9 cellular contexts compared by ENCODE assay signal in genomic region chr17:41678907-41679739, GRCh38. TPM values are rescaled to one million over a fixed set of nuclear protein-coding genes. Genes with fewer than 3 reads are reported as not detected.
DNase-seq lines count a peak whose midpoint lies in the region; ATAC-seq, FAIRE-seq and TF ChIP-seq lines count a peak whose summit lies in the region.
"Had no signal": no experiment of that assay in that cellular context is flagged by ENCODE, and none has a peak within 500 bp of the region (broad histone marks: within the 10 kb centered on the region; RNA-seq: fewer than 3 reads in every experiment).

No MANE protein-coding gene starts in this region.

- no peaks in the 10 kb centered on the region for H3K9me3 ChIP-seq in DOHH2 (ENCODE audit: control insufficient read depth, insufficient read depth, low read length)

- FAIRE-seq in frontal cortex (lab: Jason Lieb, UNC): no peak

- TF ChIP-seq CTCF in DOHH2 (IDR thresholded peaks at IDR 0.05; ENCODE audit: low read depth, low read length, poor library complexity, severe bottlenecking): no peak

- intact Hi-C loops in Right ventricle myocardium superior (cut with DNase I): no loop called here

- peak overlapping the region; percentile 85 for H3K4me3 Mint-ChIP-seq in activated T-helper 17 cell treated with anti-CD3 and anti-CD28 coated beads, Interleukin-2, amount 50 U/mL, for 72 hours

- no peaks in the 10 kb centered on the region for H4K20me1 ChIP-seq in DOHH2 (ENCODE audit: control insufficient read depth, insufficient read depth, low read depth, low read length)

- H3K27ac Mint-ChIP-seq in activated T-helper 17 cell treated with anti-CD3 and anti-CD28 coated beads, Interleukin-2, amount 50 U/mL, for 72 hours: peak overlapping the region; percentile 91

- no peak overlapping the region for H3K27ac ChIP-seq in DOHH2 (ENCODE audit: low read depth, low read length)

- H3K9me3 Mint-ChIP-seq in activated T-helper 17 cell treated with anti-CD3 and anti-CD28 coated beads, Interleukin-2, amount 50 U/mL, for 72 hours: no peaks in the 10 kb centered on the region

- no peaks in the 10 kb centered on the region for H3K79me2 ChIP-seq in DOHH2 (ENCODE audit: control insufficient read depth, low read length)

- H3F3A ChIP-seq in DOHH2 (ENCODE audit: control insufficient read depth, insufficient read depth): no peaks in the 10 kb centered on the region

- no peaks in the 10 kb centered on the region for H3K9me2 ChIP-seq in DOHH2 (replicated peaks; ENCODE audit: control insufficient read depth, low read length)

- H3K27me3 ChIP-seq in DOHH2 (ENCODE audit: control insufficient read depth, low read length): peaks cover 31% of the 10 kb centered on the region

- H3K4me1 ChIP-seq in DOHH2 (ENCODE audit: control insufficient read depth, low read length): peaks cover 5% of the 10 kb centered on the region; the same call in 1 of the 2 replicates

- peak overlapping the region; percentile 2; the same call in 1 of the 2 replicates for H3K4me2 ChIP-seq in DOHH2 (ENCODE audit: low read length)

- H3K4me3 ChIP-seq in DOHH2 (ENCODE audit: low read length): no peak overlapping the region

- H3K4me1 Mint-ChIP-seq in activated T-helper 17 cell treated with anti-CD3 and anti-CD28 coated beads, Interleukin-2, amount 50 U/mL, for 72 hours: peaks cover 30% of the 10 kb centered on the region

- no peaks in the 10 kb centered on the region for H3K27me3 Mint-ChIP-seq in activated T-helper 17 cell treated with anti-CD3 and anti-CD28 coated beads, Interleukin-2, amount 50 U/mL, for 72 hours

- ATAC-seq in GM21737 (IDR thresholded peaks at IDR 0.05; ENCODE audit: unreplicated experiment) (peak; percentile 57), Right ventricle myocardium superior (ENCODE audit: poor library complexity) (peak; percentile 59), GM19328 (IDR thresholded peaks at IDR 0.05; ENCODE audit: unreplicated experiment) (no peak)
- ATAC-seq in activated T-helper 17 cell treated with anti-CD3 and anti-CD28 coated beads, Interleukin-2, amount 50 U/mL, for 72 hours (replicated peaks): peak; percentile 94

- DNase-seq in MV-4-11 (lab: John Stamatoyannopoulos, UW): peak; percentile 97
- DNase-seq in Right ventricle myocardium superior: no peak
- peak; percentile 50 for DNase-seq in stimulated activated CD4-positive, alpha-beta T cell treated with anti-CD3 and anti-CD28 coated beads, Interleukin-2, amount 100 ng/mL, for 4 hours (ENCODE audit: low read depth)
- no peak for DNase-seq in frontal cortex (ENCODE audit: low spot score in 2 of 2)

- no peaks in the 10 kb centered on the region for H3K36me3 Mint-ChIP-seq in activated T-helper 17 cell treated with anti-CD3 and anti-CD28 coated beads, Interleukin-2, amount 50 U/mL, for 72 hours (ENCODE audit: low read depth)

- H3K36me3 ChIP-seq in DOHH2 (ENCODE audit: control insufficient read depth, low read length): no peaks in the 10 kb centered on the region

RNA-seq across cellular contexts. Expression of gene EIF1, which starts 9.6 kb away (rescaled TPM):
- 100 to 1,000 TPM; 925 to 935 TPM for total RNA-seq in activated T-helper 17 cell treated with anti-CD3 and anti-CD28 coated beads, Interleukin-2, amount 50 U/mL, for 72 hours
- 1,143 TPM for total RNA-seq in Right ventricle myocardium superior
- total RNA-seq in frontal cortex: 70.1 TPM

RNA-seq across cellular contexts. Expression of gene GAST, which starts 33.0 kb away (rescaled TPM):
- not detected for total RNA-seq in activated T-helper 17 cell treated with anti-CD3 and anti-CD28 coated beads, Interleukin-2, amount 50 U/mL, for 72 hours
- total RNA-seq in Right ventricle myocardium superior (not detected), frontal cortex (not detected)
- total RNA-seq: T-helper 2 cell treated with Interferon-gamma antibody and Interleukin-4, amounts not matched to agents 100 ng/mL and 5 ng/mL, for 36 hours had no signal

RNA-seq across cellular contexts. Expression of gene KRT17, which starts 54.7 kb away (rescaled TPM):
- total RNA-seq in activated T-helper 17 cell treated with anti-CD3 and anti-CD28 coated beads, Interleukin-2, amount 50 U/mL, for 72 hours: 1 to 10 TPM in 1 of 2 donors, under 1 TPM in 1; 0.58 to 2.5 TPM
- total RNA-seq in Right ventricle myocardium superior (not detected), frontal cortex (under 0.01 TPM)
- total RNA-seq: T-helper 2 cell treated with Interferon-gamma antibody and Interleukin-4, amounts not matched to agents 100 ng/mL and 5 ng/mL, for 36 hours had no signal

RNA-seq across cellular contexts. Expression of gene HAP1, which starts 55.3 kb away (rescaled TPM):
- total RNA-seq in activated T-helper 17 cell treated with anti-CD3 and anti-CD28 coated beads, Interleukin-2, amount 50 U/mL, for 72 hours: under 1 TPM; 0.13 to 0.15 TPM
- total RNA-seq in Right ventricle myocardium superior (not detected), frontal cortex (under 0.01 TPM)

Comparison
In these comparisons a context has a peak if more than half of its experiments do, and no peak if none do; other contexts are left out.
1. DNase-seq: peak in MV-4-11 (single experiment) and stimulated activated CD4-positive, alpha-beta T cell treated with anti-CD3 and anti-CD28 coated beads, Interleukin-2, amount 100 ng/mL, for 4 hours (single experiment); none in Right ventricle myocardium superior (single experiment) and frontal cortex (0 of 2).
2. RNA of gene EIF1, which starts 9.6 kb away (total RNA-seq): 1,143 TPM in Right ventricle myocardium superior (single experiment) and 925 to 935 TPM in activated T-helper 17 cell treated with anti-CD3 and anti-CD28 coated beads, Interleukin-2, amount 50 U/mL, for 72 hours; 70.1 TPM in frontal cortex (single experiment); every median in the first group is over 10 times any median in the second.